Comparison of ENCODE assay signal across 9 cellular contexts in genomic region chr1:222928212-222928611, GRCh38.
DNase-seq lines count a peak whose midpoint lies in the region; ATAC-seq, FAIRE-seq and TF ChIP-seq lines count a peak whose summit lies in the region.
"Had no signal": no experiment of that assay in that cellular context is flagged by ENCODE, and none has a peak within 500 bp of the region (broad histone marks: within the 10 kb centered on the region; RNA-seq: fewer than 3 reads in every experiment).

No MANE protein-coding gene starts in this region.

- H3K27me3 ChIP-seq in neuronal stem cell (ENCODE audit: control insufficient read depth in 3 of 3, insufficient read depth in 3 of 3, low read depth in 1 of 3, low read length in 3 of 3): no peaks in the 10 kb centered on the region

- H3K9ac ChIP-seq in neuronal stem cell (ENCODE audit: low read depth, low read length, poor library complexity): no peak overlapping the region
- H3K9ac ChIP-seq: KMS-11 had no signal

- H2BK5ac ChIP-seq in neuronal stem cell (ENCODE audit: low read length): no peak overlapping the region

- H3K27ac Mint-ChIP-seq in glutamatergic neuron (ENCODE audit: unreplicated experiment): peak overlapping the region; percentile 94
- H3K27ac Mint-ChIP-seq in T-helper 2 cell treated with Interferon-gamma antibody and Interleukin-4, amounts not matched to agents 5 μg/mL and 100 μg/mL, for 36 hours: no peak overlapping the region

- H3K4me1 ChIP-seq in neuronal stem cell (ENCODE audit: control insufficient read depth in 2 of 2, insufficient read depth in 1 of 2, low read depth in 1 of 2, low read length in 2 of 2): peaks cover 4 to 7% of the 10 kb centered on the region in 2 donors

- no peak overlapping the region for H4K91ac ChIP-seq in neuronal stem cell (ENCODE audit: low read depth, low read length, poor library complexity)

- H3K9me3 Mint-ChIP-seq in glutamatergic neuron (ENCODE audit: unreplicated experiment): peaks cover 3% of the 10 kb centered on the region
- H3K9me3 Mint-ChIP-seq in T-helper 2 cell treated with Interferon-gamma antibody and Interleukin-4, amounts not matched to agents 5 μg/mL and 100 μg/mL, for 36 hours: no peaks in the 10 kb centered on the region

- H2BK15ac ChIP-seq in neuronal stem cell (ENCODE audit: low read length): no peak overlapping the region

- no peak overlapping the region for H4K8ac ChIP-seq in neuronal stem cell (ENCODE audit: low read depth, low read length)

- H3K23ac ChIP-seq in neuronal stem cell (ENCODE audit: low read depth, low read length, poor library complexity): no peak overlapping the region

- no peak overlapping the region for H3K14ac ChIP-seq in neuronal stem cell (ENCODE audit: low read length)

- TF ChIP-seq CTCF in glutamatergic neuron (IDR thresholded peaks at IDR 0.05; ENCODE audit: partially characterized antibody, unreplicated experiment): no peak

- H3K9me3 ChIP-seq in neuronal stem cell (replicated peaks in 1 of 2; ENCODE audit: control insufficient read depth in 2 of 2, insufficient read depth in 1 of 2, low read depth in 1 of 2, low read length in 2 of 2): no peaks in the 10 kb centered on the region

- FAIRE-seq in GM12891 (lab: Jason Lieb, UNC): no peak

- WGBS in neuronal stem cell (ENCODE audit: extremely low coverage in 2 of 2, insufficient read length in 2 of 2, insufficient replicate concordance in 1 of 2), 2 donors: no CpG with 5 or more reads among the region's 3 CpGs

- no peak for ATAC-seq in GM18867 (IDR thresholded peaks at IDR 0.05; ENCODE audit: unreplicated experiment)
- ATAC-seq in HG03045 (IDR thresholded peaks at IDR 0.05; ENCODE audit: unreplicated experiment): no peak

- H3K36me3 ChIP-seq in neuronal stem cell (replicated peaks in 1 of 2; ENCODE audit: control insufficient read depth in 2 of 2, insufficient read depth in 2 of 2, low read length in 2 of 2): no peaks in the 10 kb centered on the region

- no peak overlapping the region for H2AK5ac ChIP-seq in neuronal stem cell (ENCODE audit: low read depth, low read length)

- peaks cover 4% of the 10 kb centered on the region for H3K27me3 Mint-ChIP-seq in glutamatergic neuron (ENCODE audit: unreplicated experiment)
- H3K27me3 Mint-ChIP-seq in T-helper 2 cell treated with Interferon-gamma antibody and Interleukin-4, amounts not matched to agents 5 μg/mL and 100 μg/mL, for 36 hours (ENCODE audit: low read depth): no peaks in the 10 kb centered on the region

- no peak overlapping the region for H2BK12ac ChIP-seq in neuronal stem cell (ENCODE audit: low read length)

- H3K27ac ChIP-seq in neuronal stem cell (replicated peaks; ENCODE audit: low read length): no peak overlapping the region
- H3K27ac ChIP-seq: KMS-11 had no signal

- H3K36me3 Mint-ChIP-seq in glutamatergic neuron (ENCODE audit: unreplicated experiment): no peaks in the 10 kb centered on the region
- H3K36me3 Mint-ChIP-seq in T-helper 2 cell treated with Interferon-gamma antibody and Interleukin-4, amounts not matched to agents 5 μg/mL and 100 μg/mL, for 36 hours (ENCODE audit: low read depth): no peaks in the 10 kb centered on the region

- H3K4ac ChIP-seq in neuronal stem cell (ENCODE audit: low read length): no peak overlapping the region

- H3K4me3 ChIP-seq in neuronal stem cell (ENCODE audit: low read length in 2 of 2): peak overlapping the region in 1 of 2 donors; percentile 12

- H2AFZ ChIP-seq in neuronal stem cell (ENCODE audit: low read length): peak overlapping the region; percentile 3

- peaks cover 40% of the 10 kb centered on the region for H3K4me1 Mint-ChIP-seq in glutamatergic neuron (ENCODE audit: low read depth, unreplicated experiment)
- no peaks in the 10 kb centered on the region for H3K4me1 Mint-ChIP-seq in T-helper 2 cell treated with Interferon-gamma antibody and Interleukin-4, amounts not matched to agents 5 μg/mL and 100 μg/mL, for 36 hours (ENCODE audit: low read depth)

- no peak for TF ChIP-seq POLR2A in GM12891 (IDR thresholded peaks at IDR 0.05; ENCODE audit: low read depth, low read length)

- H3K18ac ChIP-seq in neuronal stem cell (ENCODE audit: low read length): no peak overlapping the region

- H3K4me2 ChIP-seq in neuronal stem cell (ENCODE audit: insufficient read depth, low read length, poor library complexity, severe bottlenecking): no peak overlapping the region
- H3K4me2 ChIP-seq: KMS-11 had no signal

- peak overlapping the region; percentile 94 for H3K4me3 Mint-ChIP-seq in glutamatergic neuron (ENCODE audit: unreplicated experiment)
- no peak overlapping the region for H3K4me3 Mint-ChIP-seq in T-helper 2 cell treated with Interferon-gamma antibody and Interleukin-4, amounts not matched to agents 5 μg/mL and 100 μg/mL, for 36 hours

- H3K79me1 ChIP-seq in neuronal stem cell (ENCODE audit: low read depth, low read length): no peaks in the 10 kb centered on the region

- H2BK120ac ChIP-seq in neuronal stem cell (ENCODE audit: low read depth, low read length): no peak overlapping the region

- DNase-seq in ELR (ENCODE audit: low read depth) (peak; percentile 24), SHP77 treated with DMSO at 0.1 percent for 48 hours (lab: John Stamatoyannopoulos, UW) (peak; percentile 88), glutamatergic neuron (peak; percentile 66), neuronal stem cell (ENCODE audit: low spot score) (peak; percentile 56), GM12891 (ENCODE audit: insufficient read length, low spot score) (no peak)
- DNase-seq in T-helper 2 cell treated with Interferon-gamma antibody and Interleukin-4, amounts not matched to agents 5 μg/mL and 100 μg/mL, for 36 hours (ENCODE audit: low spot score): no peak

TF ChIP-seq in GM12891, 5 proteins besides CTCF, POLR2A, EP300 and RAD21:
- TF ChIP-seq POLR2AphosphoS5 (IDR thresholded peaks at IDR 0.05; ENCODE audit: low read depth, low read length) (no peak), SPI1 (IDR thresholded peaks at IDR 0.05; ENCODE audit: low read depth, low read length) (no peak), PAX5 (IDR thresholded peaks at IDR 0.05; ENCODE audit: insufficient read depth, low read length, severe bottlenecking) (no peak), POU2F2 (IDR thresholded peaks at IDR 0.05; ENCODE audit: low read depth, low read length) (no peak), TAF1 (IDR thresholded peaks at IDR 0.05; ENCODE audit: low read depth, low read length) (no peak)

Comparison
In these comparisons a context has a peak if more than half of its experiments do, and no peak if none do; other contexts are left out.
1. DNase-seq: peak in ELR (single experiment), SHP77 treated with DMSO at 0.1 percent for 48 hours (single experiment), glutamatergic neuron (single experiment) and neuronal stem cell (single experiment); none in T-helper 2 cell treated with Interferon-gamma antibody and Interleukin-4, amounts not matched to agents 5 μg/mL and 100 μg/mL, for 36 hours (single experiment) and GM12891 (single experiment).